Comparison of ENCODE assay signal across 8 cellular contexts in the genomic region with DNA sequence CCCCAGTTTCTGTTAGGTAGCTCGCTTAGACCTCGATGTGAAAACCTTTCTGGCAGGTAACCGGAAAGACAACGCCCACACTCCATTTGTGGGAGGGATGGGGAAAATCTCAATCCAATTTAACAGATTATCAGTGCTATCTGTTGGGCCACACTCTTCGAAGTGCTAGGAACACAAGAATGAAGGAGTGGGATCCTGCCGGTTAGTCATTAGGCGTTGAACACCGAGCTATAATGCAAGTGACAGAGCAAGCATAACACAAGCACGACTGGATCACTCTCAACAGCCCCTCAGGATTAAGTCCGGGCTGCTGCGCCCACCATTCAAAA. TPM values are rescaled to one million over a fixed set of nuclear protein-coding genes. Genes with fewer than 3 reads are reported as not detected.
DNase-seq lines count a peak whose midpoint lies in the region; ATAC-seq and TF ChIP-seq lines count a peak whose summit lies in the region.

No MANE protein-coding gene starts in this region.

- peak overlapping the region in 2 of 3 donors; percentile 58 to 95 for H3K27ac Mint-ChIP-seq in IgD-negative memory B cell
- peak overlapping the region; percentile 99 for H3K27ac Mint-ChIP-seq in chondrocyte (ENCODE audit: unreplicated experiment)
- peak overlapping the region; percentile 93 to 98 for H3K27ac Mint-ChIP-seq in natural killer cell

- peak overlapping the region; percentile 88 for H3K27ac ChIP-seq in C4-2B

- H3K9me3 Mint-ChIP-seq in IgD-negative memory B cell = no peaks in the 10 kb centered on the region
- H3K9me3 Mint-ChIP-seq in chondrocyte (ENCODE audit: low read depth) = no peaks in the 10 kb centered on the region
- no peaks in the 10 kb centered on the region for H3K9me3 Mint-ChIP-seq in natural killer cell

- TF ChIP-seq CTCF in C4-2B (conservative IDR thresholded peaks at IDR 0.05) (no peak), chondrocyte (IDR thresholded peaks at IDR 0.05) (no peak), natural killer cell (IDR thresholded peaks at IDR 0.05) (no peak)

- peak; percentile 11 to 30 (median 19) for ATAC-seq in natural killer cell
- no peak for ATAC-seq in HG02938 (IDR thresholded peaks at IDR 0.05; ENCODE audit: unreplicated experiment)

- H3K27me3 Mint-ChIP-seq in IgD-negative memory B cell (peaks cover 2% of the 10 kb centered on the region), chondrocyte (ENCODE audit: low read depth) (no peaks in the 10 kb centered on the region), natural killer cell (ENCODE audit: low read depth in 2 of 2) (peaks cover 0 to 2% of the 10 kb centered on the region in 2 donors)

- DNase-seq in chondrocyte (ENCODE audit: low spot score) (no peak), natural killer cell (no peak), OCI-M2 (lab: John Stamatoyannopoulos, UW; ENCODE audit: unreplicated experiment) (no peak), LoVo (ENCODE audit: low spot score) (no peak), NCI-H446 treated with DMSO at 0.1 percent for 48 hours (lab: John Stamatoyannopoulos, UW) (no peak)

- intact Hi-C loops in natural killer cell (cut with micrococcal nuclease) = loop anchor here (5.0 kb wide), 1 partner anchor 44 kb away; the partner anchor contains the start of gene GNL2

- peaks cover 15 to 31% (median 18%) of the 10 kb centered on the region in 3 donors for H3K4me1 Mint-ChIP-seq in IgD-negative memory B cell
- H3K4me1 Mint-ChIP-seq in chondrocyte (ENCODE audit: low read depth) = peaks cover 48% of the 10 kb centered on the region
- H3K4me1 Mint-ChIP-seq in natural killer cell = peaks cover 38 to 48% of the 10 kb centered on the region in 2 donors

- peak overlapping the region; percentile 92 to 100 (median 96) for H3K4me3 Mint-ChIP-seq in IgD-negative memory B cell
- peak overlapping the region; percentile 95 for H3K4me3 Mint-ChIP-seq in chondrocyte (ENCODE audit: unreplicated experiment)
- H3K4me3 Mint-ChIP-seq in natural killer cell = peak overlapping the region; percentile 99

- H3K36me3 Mint-ChIP-seq in IgD-negative memory B cell (peaks cover 6% of the 10 kb centered on the region), chondrocyte (ENCODE audit: low read depth) (peaks cover 9% of the 10 kb centered on the region), natural killer cell (peaks cover 4% of the 10 kb centered on the region)

RNA-seq across cellular contexts. Expression of gene SNIP1, which starts 0.5 kb away (rescaled TPM):
- 7.3 TPM for polyA plus RNA-seq in IgD-negative memory B cell
- total RNA-seq in chondrocyte (15.1 to 17.5 TPM (median 15.6 TPM) in 3 replicates), natural killer cell (10 to 100 TPM; 67.2 to 74.8 (median 68.1) TPM)

RNA-seq across cellular contexts. Expression of gene DNALI1, which starts 3.2 kb away (rescaled TPM):
- polyA plus RNA-seq in IgD-negative memory B cell = not detected
- total RNA-seq in chondrocyte = 3.5 to 5.7 TPM (median 3.9 TPM) in 3 replicates
- under 1 TPM in 1 of 3 donors, not detected in 2; 0.09 TPM for total RNA-seq in natural killer cell

RNA-seq across cellular contexts. Expression of gene MEAF6, which starts 39.0 kb away (rescaled TPM):
- polyA plus RNA-seq in IgD-negative memory B cell = 151 TPM
- total RNA-seq in chondrocyte (47.4 to 52.8 TPM (median 48.7 TPM) in 3 replicates), natural killer cell (10 to 100 TPM; 63.9 to 78.7 (median 69.0) TPM)

RNA-seq across cellular contexts. Expression of gene GNL2, which starts 42.2 kb away (rescaled TPM):
- 64.4 TPM for polyA plus RNA-seq in IgD-negative memory B cell
- total RNA-seq in chondrocyte (47.6 to 57.4 TPM (median 48.5 TPM) in 3 replicates), natural killer cell (10 to 100 TPM; 70.7 to 89.9 (median 85.8) TPM)
